In the genomic region with DNA sequence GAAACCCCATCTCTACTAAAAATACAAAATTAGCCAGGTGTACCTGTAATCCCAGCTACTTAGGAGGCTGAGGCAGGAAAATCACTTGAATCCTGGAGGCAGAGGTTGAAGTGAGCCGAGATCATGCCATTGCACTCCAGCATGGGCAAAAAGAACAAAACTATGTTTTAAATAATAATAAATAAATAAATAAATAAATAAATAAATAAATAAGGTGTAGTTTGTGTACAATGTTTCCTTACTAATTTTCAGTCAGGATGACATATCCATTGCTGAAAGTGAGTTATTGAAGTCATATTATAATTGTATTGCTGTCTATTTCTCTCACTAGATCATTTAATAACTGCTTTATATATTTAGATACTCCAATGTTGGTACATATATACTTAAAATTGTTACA, we compare ENCODE assay signal across 1 cellular context.
TF ChIP-seq lines count a peak whose summit lies in the region.

No MANE protein-coding gene starts in this region.

TF ChIP-seq in HEK293, 187 proteins besides CTCF, POLR2A, EP300 and RAD21 (continued from another document):
- TF ChIP-seq ZNF394 (tag by site-specific recombination; IDR thresholded peaks at IDR 0.05; ENCODE audit: borderline replicate concordance) = peak; percentile 84
- TF ChIP-seq EGR2 (tag by site-specific recombination; IDR thresholded peaks at IDR 0.05; ENCODE audit: low read depth) = no peak
- no peak for TF ChIP-seq ZNF621 (tag by site-specific recombination; IDR thresholded peaks at IDR 0.05)
- TF ChIP-seq, protein P1, sequence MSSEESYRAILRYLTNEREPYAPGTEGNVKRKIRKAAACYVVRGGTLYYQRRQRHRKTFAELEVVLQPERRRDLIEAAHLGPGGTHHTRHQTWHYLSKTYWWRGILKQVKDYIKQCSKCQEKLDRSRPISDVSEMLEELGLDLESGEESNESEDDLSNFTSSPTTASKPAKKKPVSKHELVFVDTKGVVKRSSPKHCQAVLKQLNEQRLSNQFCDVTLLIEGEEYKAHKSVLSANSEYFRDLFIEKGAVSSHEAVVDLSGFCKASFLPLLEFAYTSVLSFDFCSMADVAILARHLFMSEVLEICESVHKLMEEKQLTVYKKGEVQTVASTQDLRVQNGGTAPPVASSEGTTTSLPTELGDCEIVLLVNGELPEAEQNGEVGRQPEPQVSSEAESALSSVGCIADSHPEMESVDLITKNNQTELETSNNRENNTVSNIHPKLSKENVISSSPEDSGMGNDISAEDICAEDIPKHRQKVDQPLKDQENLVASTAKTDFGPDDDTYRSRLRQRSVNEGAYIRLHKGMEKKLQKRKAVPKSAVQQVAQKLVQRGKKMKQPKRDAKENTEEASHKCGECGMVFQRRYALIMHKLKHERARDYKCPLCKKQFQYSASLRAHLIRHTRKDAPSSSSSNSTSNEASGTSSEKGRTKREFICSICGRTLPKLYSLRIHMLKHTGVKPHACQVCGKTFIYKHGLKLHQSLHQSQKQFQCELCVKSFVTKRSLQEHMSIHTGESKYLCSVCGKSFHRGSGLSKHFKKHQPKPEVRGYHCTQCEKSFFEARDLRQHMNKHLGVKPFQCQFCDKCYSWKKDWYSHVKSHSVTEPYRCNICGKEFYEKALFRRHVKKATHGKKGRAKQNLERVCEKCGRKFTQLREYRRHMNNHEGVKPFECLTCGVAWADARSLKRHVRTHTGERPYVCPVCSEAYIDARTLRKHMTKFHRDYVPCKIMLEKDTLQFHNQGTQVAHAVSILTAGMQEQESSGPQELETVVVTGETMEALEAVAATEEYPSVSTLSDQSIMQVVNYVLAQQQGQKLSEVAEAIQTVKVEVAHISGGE (tag by site-specific recombination; conservative IDR thresholded peaks at IDR 0.05; ENCODE audit: low read depth) = peak; percentile 55; the same call in 1 of the 2 replicates
- TF ChIP-seq ZNF449 (tag by site-specific recombination; IDR thresholded peaks at IDR 0.05) = no peak
- TF ChIP-seq ZNF501 (tag by site-specific recombination; IDR thresholded peaks at IDR 0.05) = no peak
- no peak for TF ChIP-seq ZBTB49 (tag by site-specific recombination; IDR thresholded peaks at IDR 0.05; ENCODE audit: low read depth)
- TF ChIP-seq ZNF19 (tag by site-specific recombination; IDR thresholded peaks at IDR 0.05; ENCODE audit: low read depth) = 0 out of 2 replicates have a peak, but pooled peaks have one; percentile 23
- TF ChIP-seq ZNF146 (tag by site-specific recombination; IDR thresholded peaks at IDR 0.05) = no peak
